ENCODE assay signal across 11 cellular contexts in genomic region chr3:17747184-17747889, GRCh38. TPM values are rescaled to one million over a fixed set of nuclear protein-coding genes. Genes with fewer than 3 reads are reported as not detected.
A peak's percentile ranks its signal among the peaks of the same experiment; 100 is the strongest.
DNase-seq lines count a peak whose midpoint lies in the region; ATAC-seq and TF ChIP-seq lines count a peak whose summit lies in the region.
"Had no signal": no experiment of that assay in that cellular context is flagged by ENCODE, and none has a peak within 500 bp of the region (broad histone marks: within the 10 kb centered on the region; RNA-seq: fewer than 3 reads in every experiment).

No MANE protein-coding gene starts in this region.

- intact Hi-C loops in aorta (cut with DNase I) = no loop called here
- intact Hi-C loops in stomach (cut with DNase I; ENCODE audit: low total_unique reads) = no loop called here

- H3K4me3 ChIP-seq in GM12865 (ENCODE audit: low read depth, low read length) (peak overlapping the region; percentile 7), aorta (ENCODE audit: low read length in 2 of 2) (no peak overlapping the region), stomach (no peak overlapping the region)
- H3K4me3 ChIP-seq: skin epidermis, upper lobe of left lung had no signal

- TF ChIP-seq EP300 in stomach (IDR thresholded peaks at IDR 0.05) = no peak

- WGBS in aorta, 2 donors = 92 to 93% methylated on average over 6 of the region's 6 CpGs
- 79 to 93% (median 88%) methylated on average over 6 of the region's 6 CpGs for WGBS in stomach, 5 donors

- H3K4me1 ChIP-seq in aorta (ENCODE audit: control insufficient read depth in 1 of 2, insufficient read depth in 2 of 2, low read length in 2 of 2) = no peaks in the 10 kb centered on the region
- peaks cover 0 to 26% (median 9%) of the 10 kb centered on the region in 4 donors for H3K4me1 ChIP-seq in stomach

- H3K27ac ChIP-seq in aorta (ENCODE audit: low read depth in 1 of 2, low read length in 2 of 2) (no peak overlapping the region), stomach (no peak overlapping the region)
- H3K27ac ChIP-seq: upper lobe of left lung had no signal

- ATAC-seq in HG03135 (IDR thresholded peaks at IDR 0.05; ENCODE audit: unreplicated experiment) (peak; percentile 59), aorta (ENCODE audit: low FRiP score) (no peak)

- TF ChIP-seq CTCF in GM12865 (IDR thresholded peaks at IDR 0.05; ENCODE audit: insufficient read depth, low read depth, low read length, missing control alignments) = no peak
- TF ChIP-seq CTCF in GM20000 (IDR thresholded peaks at IDR 0.05; ENCODE audit: extremely low read depth, missing control alignments) = no peak
- no peak for TF ChIP-seq CTCF in stomach (IDR thresholded peaks at IDR 0.05)

- TF ChIP-seq POLR2A in stomach (IDR thresholded peaks at IDR 0.05) = no peak

- DNase-seq in GM12865 (ENCODE audit: low read depth) (peak; percentile 89), GM20000 (ENCODE audit: low spot score) (peak; percentile 70), SW480 (ENCODE audit: low spot score) (peak; percentile 87), aorta (no peak), NCI-H345 treated with DMSO at 0.1 percent for 48 hours (lab: John Stamatoyannopoulos, UW; ENCODE audit: unreplicated experiment) (no peak), SHP77 treated with DMSO at 0.1 percent for 48 hours (lab: John Stamatoyannopoulos, UW) (no peak), stomach (no peak)
- DNase-seq: DMS 273 treated with DMSO at 0.1 percent for 48 hours, upper lobe of left lung had no signal

- H3K36me3 ChIP-seq in aorta (ENCODE audit: control insufficient read depth in 1 of 2, insufficient read depth in 2 of 2, low read length in 1 of 2) (no peaks in the 10 kb centered on the region), stomach (no peaks in the 10 kb centered on the region)
- H3K36me3 ChIP-seq: upper lobe of left lung had no signal

- no peaks in the 10 kb centered on the region for H3K27me3 ChIP-seq in aorta (ENCODE audit: control insufficient read depth in 1 of 2, insufficient read depth in 2 of 2, low read length in 1 of 2)
- no peaks in the 10 kb centered on the region for H3K27me3 ChIP-seq in stomach
- H3K27me3 ChIP-seq: upper lobe of left lung had no signal

- no peaks in the 10 kb centered on the region for H3K9me3 ChIP-seq in aorta (ENCODE audit: control insufficient read depth, low read length)
- no peaks in the 10 kb centered on the region for H3K9me3 ChIP-seq in stomach
- H3K9me3 ChIP-seq: upper lobe of left lung had no signal

RNA-seq across cellular contexts. Expression of gene TBC1D5, which starts 4.9 kb away (rescaled TPM):
- total RNA-seq in aorta = 10 to 100 TPM; 52.2 to 75.5 TPM
- polyA plus RNA-seq in aorta = 10 to 100 TPM; 11.8 to 16.8 TPM
- 10 to 100 TPM; 25.1 to 75.1 (median 54.0) TPM for total RNA-seq in stomach
- 10 to 100 TPM in 1 of 3 donors, 1 to 10 TPM in 2; 4.7 to 10.1 (median 9.5) TPM for polyA plus RNA-seq in stomach

Comparison
In these comparisons a context has a peak if more than half of its experiments do, and no peak if none do; other contexts are left out.
1. DNase-seq: peak in GM12865 (single experiment), GM20000 (single experiment) and SW480 (single experiment); none in aorta (0 of 2), NCI-H345 treated with DMSO at 0.1 percent for 48 hours (single experiment), SHP77 treated with DMSO at 0.1 percent for 48 hours (single experiment) and stomach (single experiment).